ENCODE assay signal across 34 cellular contexts in the genomic region with DNA sequence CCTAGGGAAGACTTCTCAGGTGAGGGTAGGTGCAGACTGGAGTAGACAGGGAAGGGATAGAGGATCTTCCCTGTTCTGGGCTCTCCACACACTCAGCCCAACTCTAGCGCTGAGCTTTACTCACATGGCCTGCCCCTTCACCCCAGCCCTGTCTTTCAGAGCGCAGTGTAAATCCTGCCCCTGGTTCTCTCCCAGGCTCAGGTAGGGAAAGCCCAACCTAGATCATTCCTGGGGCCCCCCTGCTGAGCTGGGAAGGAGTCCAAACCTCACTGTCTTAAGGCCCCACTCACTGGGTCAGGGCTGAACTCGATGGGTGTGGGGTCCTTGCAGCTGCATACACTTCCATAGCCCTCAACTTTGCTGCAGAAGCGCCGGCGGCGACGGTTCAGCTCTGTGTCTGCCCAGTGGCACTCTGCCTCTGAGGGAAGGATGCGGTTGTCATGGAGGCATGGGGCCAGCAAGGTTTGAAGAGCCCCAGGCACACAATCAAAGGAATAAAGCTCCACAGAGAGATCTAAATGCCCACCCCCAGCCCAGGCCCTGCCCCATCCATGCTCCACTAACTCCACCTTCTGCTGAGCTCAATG. TPM values are rescaled to one million over a fixed set of nuclear protein-coding genes. Genes with fewer than 3 reads are reported as not detected.
DNase-seq lines count a peak whose midpoint lies in the region; ATAC-seq and TF ChIP-seq lines count a peak whose summit lies in the region.
"Had no signal": no experiment of that assay in that cellular context is flagged by ENCODE, and none has a peak within 500 bp of the region (broad histone marks: within the 10 kb centered on the region; RNA-seq: fewer than 3 reads in every experiment).

No MANE protein-coding gene starts in this region.

- H3K9me3 ChIP-seq in HCT116 (ENCODE audit: control insufficient read depth in 1 of 2, insufficient read depth in 1 of 2, low read depth in 1 of 2, low read length in 2 of 2) (no peaks in the 10 kb centered on the region), T-helper 17 cell (ENCODE audit: control insufficient read depth, low read length, poor library complexity, severe bottlenecking) (no peaks in the 10 kb centered on the region), H9 (ENCODE audit: control insufficient read depth, low read depth, low read length) (no peaks in the 10 kb centered on the region)
- H3K9me3 ChIP-seq: gastroesophageal sphincter, HAP-1, neutrophil, right lobe of liver, SK-N-SH, spleen, stomach, uterus had no signal

- H3K9me3 Mint-ChIP-seq in H9 (no peaks in the 10 kb centered on the region), Calu3 (ENCODE audit: low read depth, unreplicated experiment) (no peaks in the 10 kb centered on the region)
- H3K9me3 Mint-ChIP-seq: activated B cell treated with CpG ODN at 0.5 μM for 24 hours; activated CD4-positive, alpha-beta memory T cell treated with anti-CD3 and anti-CD28 coated beads for 36 hours; activated T-cell treated with anti-CD3 and anti-CD28 coated beads, Interleukin-2, amount 50 U/mL, for 72 hours; CD4-positive, alpha-beta memory T cell had no signal

- H2BK120ac ChIP-seq in H9 (ENCODE audit: low read depth, low read length, poor library complexity, severe bottlenecking) = no peak overlapping the region

- no peak overlapping the region for H3K9ac ChIP-seq in HCT116 (ENCODE audit: low read length)
- H3K9ac ChIP-seq in H9 (ENCODE audit: extremely low read depth, insufficient read length, low read length) = no peak overlapping the region
- H3K9ac ChIP-seq: SK-N-SH had no signal

- H3K14ac ChIP-seq in H9 (ENCODE audit: insufficient read depth, low read length) = no peak overlapping the region

- H3K4me2 ChIP-seq in HCT116 (ENCODE audit: low read length) = no peak overlapping the region
- no peak overlapping the region for H3K4me2 ChIP-seq in H9 (ENCODE audit: insufficient read depth, insufficient read length, low read length)
- H3K4me2 ChIP-seq: PC-9, SK-N-SH had no signal

- H3K4me1 Mint-ChIP-seq in T-helper 17 cell (peaks cover 15% of the 10 kb centered on the region), H9 (peaks cover under 1 to 10% of the 10 kb centered on the region in 2 experiments; a peak in 3 of 4 replicates), Calu3 (ENCODE audit: low read depth, unreplicated experiment) (no peaks in the 10 kb centered on the region)

- H3K79me1 ChIP-seq in H9 (ENCODE audit: insufficient read depth, low read depth, low read length, poor library complexity, severe bottlenecking) = no peaks in the 10 kb centered on the region

- no peaks in the 10 kb centered on the region for H3K9me2 ChIP-seq in HCT116 (ENCODE audit: insufficient read depth)
- H3K9me2 ChIP-seq: SK-N-SH had no signal

- H2AFZ ChIP-seq in HCT116 (ENCODE audit: low read depth, low read length, poor library complexity, severe bottlenecking) = no peak overlapping the region
- no peak overlapping the region for H2AFZ ChIP-seq in H9 (ENCODE audit: low read length)
- H2AFZ ChIP-seq: PC-9 had no signal

- no peak overlapping the region for H4K5ac ChIP-seq in H9 (ENCODE audit: insufficient read length, low read depth, low read length)

- H4K20me1 ChIP-seq in HCT116 (ENCODE audit: insufficient read depth) (no peaks in the 10 kb centered on the region), H9 (ENCODE audit: control insufficient read depth, insufficient read depth, insufficient read length) (no peaks in the 10 kb centered on the region)

- H2BK5ac ChIP-seq in H9 (ENCODE audit: insufficient read length, low read length) = no peak overlapping the region

- CTCF ChIA-PET in HCT116 (lab: Charles Lee) (interaction anchor here (1.1 kb wide), 1 partner anchor 30 kb away, joined by 5 read pairs; no protein-coding TSS in a partner anchor), Calu3 (lab: Charles Lee) (interaction anchor here (0.5 kb wide), 1 partner anchor 11 kb away, joined by 3 read pairs; no protein-coding TSS in a partner anchor)

- TF ChIP-seq CTCF in HCT116 (IDR thresholded peaks at IDR 0.05 in 2 of 3, conservative IDR thresholded peaks at IDR 0.05 in 1 of 3; ENCODE audit: borderline replicate concordance in 1 of 3, insufficient read depth in 1 of 3, low read depth in 2 of 3, low read length in 2 of 3) (no peak), H9 (conservative IDR thresholded peaks at IDR 0.05) (no peak), Calu3 (IDR thresholded peaks at IDR 0.05; ENCODE audit: unreplicated experiment) (no peak)

- H3K18ac ChIP-seq in H9 (ENCODE audit: insufficient read length, low read depth, low read length) = no peak overlapping the region

- peak overlapping the region; percentile 13; the same call in 1 of the 2 replicates for H3K27ac ChIP-seq in HCT116 (ENCODE audit: low read depth, low read length)
- H3K27ac ChIP-seq in H9 (ENCODE audit: insufficient read length, low read depth, low read length) = no peak overlapping the region
- H3K27ac ChIP-seq: dorsolateral prefrontal cortex, gastroesophageal sphincter, neutrophil, PC-9, right lobe of liver, spleen, stomach, uterus had no signal

- no peak overlapping the region for H4K91ac ChIP-seq in H9 (ENCODE audit: insufficient read length, low read depth, low read length)

- no peak overlapping the region for H3K4ac ChIP-seq in H9 (ENCODE audit: low read depth, low read length)

- RAD21 ChIA-PET in HCT116 (lab: Charles Lee; ENCODE audit: low non-redundant PET in 1 of 2, low total read pairs in 2 of 2, uncharacterized antibody in 2 of 2, unreplicated experiment in 2 of 2) = no interaction called here

- H3K27me3 Mint-ChIP-seq in T-helper 17 cell (no peaks in the 10 kb centered on the region), H9 (ENCODE audit: low read depth) (no peaks in the 10 kb centered on the region; the same call in 1 of the 2 replicates), Calu3 (ENCODE audit: unreplicated experiment) (no peaks in the 10 kb centered on the region)
- H3K27me3 Mint-ChIP-seq: activated B cell treated with CpG ODN at 0.5 μM for 24 hours; activated CD4-positive, alpha-beta memory T cell treated with anti-CD3 and anti-CD28 coated beads for 36 hours; CD4-positive, alpha-beta memory T cell; progenitor cell of endocrine pancreas had no signal

- no peak overlapping the region for H3K56ac ChIP-seq in H9 (ENCODE audit: insufficient read length, low read depth, low read length)

- TF ChIP-seq POLR2A in HCT116 (IDR thresholded peaks at IDR 0.05; ENCODE audit: borderline replicate concordance, extremely low read depth, insufficient read depth, insufficient read length) = no peak

- no peaks in the 10 kb centered on the region for H3K27me3 ChIP-seq in HCT116 (ENCODE audit: insufficient read depth, low read length)
- H3K27me3 ChIP-seq in H9 (ENCODE audit: insufficient read depth, low read length) = no peaks in the 10 kb centered on the region
- H3K27me3 ChIP-seq: dorsolateral prefrontal cortex, gastroesophageal sphincter, neutrophil, right lobe of liver, spleen, stomach, uterus had no signal

- no peak overlapping the region for H3T11ph ChIP-seq in H9 (ENCODE audit: low read length)

- no peak for ATAC-seq in HCT116
- no peak for ATAC-seq in T-helper 17 cell
- ATAC-seq: activated T-cell treated with anti-CD3 and anti-CD28 coated beads, Interleukin-2, amount 50 U/mL, for 72 hours; gastroesophageal sphincter; left ventricle myocardium superior; right lobe of liver; Right ventricle myocardium inferior had no signal

- no peak overlapping the region for H2BK20ac ChIP-seq in H9 (ENCODE audit: low read depth, low read length, poor library complexity, severe bottlenecking)

- peaks cover 7% of the 10 kb centered on the region for H3K23me2 ChIP-seq in H9 (ENCODE audit: insufficient read length, low read depth, low read length, poor library complexity, severe bottlenecking)

- no peak for TF ChIP-seq RAD21 in HCT116 (IDR thresholded peaks at IDR 0.05; ENCODE audit: low read depth)

- no peak overlapping the region for H2BK12ac ChIP-seq in H9 (ENCODE audit: insufficient read length, low read depth, low read length)

- H4K8ac ChIP-seq in H9 (replicated peaks; ENCODE audit: insufficient read length, low read depth, low read length) = no peak overlapping the region

- no TSS peak for BruUV-seq in HCT116 (replicated peaks; lab: Mats Ljungman, UMichigan)
- no TSS peak for BruUV-seq in Calu3 (replicated peaks; lab: Mats Ljungman, UMichigan)

- H3K4me1 ChIP-seq in HCT116 (ENCODE audit: control insufficient read depth in 1 of 2, insufficient read depth in 2 of 2, low read length in 2 of 2) (peaks cover 7 to 13% of the 10 kb centered on the region in 2 experiments; a peak in 3 of 4 replicates), H9 (ENCODE audit: insufficient read depth, low read length) (no peaks in the 10 kb centered on the region)

- H3K4me3 ChIP-seq in HCT116 (replicated peaks in 1 of 2; ENCODE audit: low read depth in 1 of 2, low read length in 2 of 2) = no peak overlapping the region
- H3K4me3 ChIP-seq: dorsolateral prefrontal cortex, gastroesophageal sphincter, HAP-1, PC-9, right lobe of liver, spleen, stomach, uterus had no signal

- H3K36me3 Mint-ChIP-seq in T-helper 17 cell (ENCODE audit: low read depth) = peaks cover 10% of the 10 kb centered on the region
- peaks cover 12 to 47% (median 43%) of the 10 kb centered on the region in 3 experiments for H3K36me3 Mint-ChIP-seq in H9 (ENCODE audit: insufficient read depth in 1 of 3, low read depth in 3 of 3)
- peaks cover 33% of the 10 kb centered on the region for H3K36me3 Mint-ChIP-seq in Calu3 (ENCODE audit: insufficient read depth, unreplicated experiment)

- no peak overlapping the region for H3K23ac ChIP-seq in H9 (ENCODE audit: insufficient read length, low read depth, low read length)

- H3K79me2 ChIP-seq in HCT116 (ENCODE audit: insufficient read depth, low read length) = peaks cover 8% of the 10 kb centered on the region; the same call in 1 of the 2 replicates
- H3K79me2 ChIP-seq in H9 (ENCODE audit: insufficient read depth, low read length) = no peaks in the 10 kb centered on the region

- H3K36me3 ChIP-seq in HCT116 (ENCODE audit: control insufficient read depth in 1 of 2, insufficient read depth in 2 of 2, low read length in 2 of 2) = peaks cover 10 to 46% of the 10 kb centered on the region in 2 experiments; a peak in 3 of 4 replicates
- H3K36me3 ChIP-seq: uterus had no signal

- H2AK5ac ChIP-seq in H9 (ENCODE audit: insufficient read length, low read length) = no peak overlapping the region

- no CpG with 5 or more reads among the region's 9 CpGs for WGBS in H9 (ENCODE audit: extremely low coverage, insufficient read length, low lambda C conversion rate)

- POLR2A ChIA-PET in HCT116 (lab: Charles Lee) = no interaction called here

- H3K4me3 Mint-ChIP-seq in T-helper 17 cell (no peak overlapping the region), H9 (no peak overlapping the region), Calu3 (ENCODE audit: low read depth, unreplicated experiment) (no peak overlapping the region)
- H3K4me3 Mint-ChIP-seq: activated B cell treated with CpG ODN at 0.5 μM for 24 hours; activated CD4-positive, alpha-beta memory T cell treated with anti-CD3 and anti-CD28 coated beads for 36 hours; activated T-cell treated with anti-CD3 and anti-CD28 coated beads, Interleukin-2, amount 50 U/mL, for 72 hours; CD4-positive, alpha-beta memory T cell had no signal

- H2BK15ac ChIP-seq in H9 (ENCODE audit: low read depth, low read length) = no peak overlapping the region

- intact Hi-C loops in HCT116 (cut with micrococcal nuclease) (no loop called here), Calu3 (cut with micrococcal nuclease; ENCODE audit: unreplicated experiment) (no loop called here)

- peak; percentile 55 for DNase-seq in DMS153 (lab: John Stamatoyannopoulos, UW)
- no peak for DNase-seq in HCT116 (ENCODE audit: low read depth, low spot score)
- peak; percentile 34 for DNase-seq in astrocyte of the hippocampus (ENCODE audit: low read depth, low spot score)
- peak; percentile 43 for DNase-seq in iPS-NIHi7 (ENCODE audit: extremely low spot score)
- DNase-seq in NCI-H345 (lab: John Stamatoyannopoulos, UW) = no peak
- DNase-seq in T-helper 17 cell = no peak
- DNase-seq in H9 = no peak
- no peak for DNase-seq in Calu3
- DNase-seq: activated B cell treated with CpG ODN at 0.5 μM for 24 hours; activated CD4-positive, alpha-beta memory T cell treated with anti-CD3 and anti-CD28 coated beads for 36 hours; activated naive CD4-positive, alpha-beta T cell; activated T-cell treated with anti-CD3 and anti-CD28 coated beads, Interleukin-2, amount 50 U/mL, for 72 hours; CD4-positive, alpha-beta memory T cell; dorsolateral prefrontal cortex; left ventricle myocardium superior; NCI-H1048; NCI-H526; PC-9; right lobe of liver; SK-N-SH; spleen; stimulated activated CD8-positive, alpha-beta memory T cell treated with anti-CD3 and anti-CD28 coated beads, Interleukin-4, amount 100 ng/mL, for 48 hours; stomach; uterus had no signal

- H3K27ac Mint-ChIP-seq in T-helper 17 cell (no peak overlapping the region), H9 (no peak overlapping the region), Calu3 (ENCODE audit: unreplicated experiment) (no peak overlapping the region)
- H3K27ac Mint-ChIP-seq: activated B cell treated with CpG ODN at 0.5 μM for 24 hours; activated CD4-positive, alpha-beta memory T cell treated with anti-CD3 and anti-CD28 coated beads for 36 hours; activated T-cell treated with anti-CD3 and anti-CD28 coated beads, Interleukin-2, amount 50 U/mL, for 72 hours; CD4-positive, alpha-beta memory T cell; progenitor cell of endocrine pancreas had no signal

RNA-seq across cellular contexts. Expression of a gene that starts 4.2 kb away (rescaled TPM):
- total RNA-seq in HCT116 (2021; ENCODE audit: unreplicated experiment) (97.7 TPM), T-helper 17 cell (10 to 100 TPM; 33.8 to 39.3 TPM), H9 (2021) (60.0 and 62.6 TPM in 2 replicates), Calu3 (2022) (62.0 and 74.5 TPM in 2 replicates)
- polyA plus RNA-seq in HCT116 (2012) = 71.8 and 73.8 TPM in 2 replicates

RNA-seq across cellular contexts. Expression of a gene that starts 9.1 kb away (rescaled TPM):
- total RNA-seq in HCT116 (2021; ENCODE audit: unreplicated experiment) (not detected), T-helper 17 cell (not detected), H9 (2021) (3.0 TPM in 2 replicates), Calu3 (2022) (not detected in 2 replicates)
- 0.07 and 0.23 TPM in 2 replicates for polyA plus RNA-seq in HCT116 (2012)
- total RNA-seq: activated B cell treated with CpG ODN at 0.5 μM for 24 hours had no signal

RNA-seq across cellular contexts. Expression of a gene that starts 17.8 kb away (rescaled TPM):
- total RNA-seq in HCT116 (2021; ENCODE audit: unreplicated experiment) (not detected), T-helper 17 cell (not detected), H9 (2021) (not detected in 2 replicates), Calu3 (2022) (not detected in 2 replicates)
- not detected in 2 replicates for polyA plus RNA-seq in HCT116 (2012)
- total RNA-seq: activated B cell treated with CpG ODN at 0.5 μM for 24 hours; activated CD4-positive, alpha-beta memory T cell treated with anti-CD3 and anti-CD28 coated beads for 36 hours; activated T-cell treated with anti-CD3 and anti-CD28 coated beads, Interleukin-2, amount 50 U/mL, for 72 hours; CD4-positive, alpha-beta memory T cell; dorsolateral prefrontal cortex; gastroesophageal sphincter; left ventricle myocardium superior; LHCN-M2; mesenteric fat pad; PC-9; progenitor cell of endocrine pancreas; right lobe of liver; Right ventricle myocardium inferior; spleen; stomach; T-helper 1 cell treated with Interleukin-12 subunit alpha and Interleukin-12 subunit beta and Interleukin-4 antibody, amounts not matched to agents 30 ng/mL and 1 ng/mL, for 36 hours; uterus had no signal
- polyA plus RNA-seq: adipose tissue; CD4-positive, alpha-beta memory T cell; SK-N-SH; spleen; stomach; thymus had no signal

RNA-seq across cellular contexts. Expression of a gene that starts 19.2 kb away (rescaled TPM):
- total RNA-seq in HCT116 (2021; ENCODE audit: unreplicated experiment) = 9.9 TPM
- 24.2 and 30.2 TPM in 2 replicates for polyA plus RNA-seq in HCT116 (2012)
- not detected for total RNA-seq in T-helper 17 cell
- not detected in 2 replicates for total RNA-seq in H9 (2021)
- total RNA-seq in Calu3 (2022) = 46.2 and 94.8 TPM in 2 replicates
- total RNA-seq: activated B cell treated with CpG ODN at 0.5 μM for 24 hours; CD4-positive, alpha-beta memory T cell had no signal
- polyA plus RNA-seq: CD4-positive, alpha-beta memory T cell had no signal

RNA-seq across cellular contexts. Expression of a gene that starts 53.5 kb away (rescaled TPM):
- total RNA-seq in HCT116 (2021; ENCODE audit: unreplicated experiment) = 28.9 TPM
- polyA plus RNA-seq in HCT116 (2012) = 26.6 and 28.6 TPM in 2 replicates
- total RNA-seq in T-helper 17 cell = under 1 TPM; 0.72 to 0.73 TPM
- total RNA-seq in H9 (2021) = 43.4 and 46.8 TPM in 2 replicates
- total RNA-seq in Calu3 (2022) = 22.5 and 25.2 TPM in 2 replicates
- total RNA-seq: mesenteric fat pad had no signal

Comparison
In these comparisons a context has a peak if more than half of its experiments do, and no peak if none do; other contexts are left out.
1. DNase-seq: peak in DMS153 (single experiment), astrocyte of the hippocampus (single experiment) and iPS-NIHi7 (single experiment); none in HCT116 (single experiment), NCI-H345 (single experiment), T-helper 17 cell (0 of 3), H9 (single experiment) and Calu3 (single experiment).